20 cellular contexts compared by ENCODE assay signal in genomic region chr7:64871761-64872160, GRCh38. TPM values are rescaled to one million over a fixed set of nuclear protein-coding genes. Genes with fewer than 3 reads are reported as not detected.
DNase-seq lines count a peak whose midpoint lies in the region; ATAC-seq and TF ChIP-seq lines count a peak whose summit lies in the region.
"Had no signal": no experiment of that assay in that cellular context is flagged by ENCODE, and none has a peak within 500 bp of the region (broad histone marks: within the 10 kb centered on the region; RNA-seq: fewer than 3 reads in every experiment).

No MANE protein-coding gene starts in this region.

- H3K27ac ChIP-seq in GM23338 (ENCODE audit: low read depth) = no peak overlapping the region

- no peak overlapping the region for H3K27ac Mint-ChIP-seq in type B pancreatic cell
- no peak overlapping the region for H3K27ac Mint-ChIP-seq in GM23338
- H3K27ac Mint-ChIP-seq: CD4-positive, CD25-positive, alpha-beta regulatory T cell had no signal

- H3K4me1 Mint-ChIP-seq in type B pancreatic cell (ENCODE audit: unreplicated experiment) (no peaks in the 10 kb centered on the region), GM23338 (no peaks in the 10 kb centered on the region)
- H3K4me1 Mint-ChIP-seq: CD4-positive, CD25-positive, alpha-beta regulatory T cell had no signal

- no peaks in the 10 kb centered on the region; the same call in 1 of the 2 replicates for H3K27me3 ChIP-seq in H7 (ENCODE audit: control insufficient read depth, insufficient read depth, low read length)
- H3K27me3 ChIP-seq in GM23338 (ENCODE audit: insufficient read depth) = peaks cover 8% of the 10 kb centered on the region

- no peak overlapping the region for H3K4me2 ChIP-seq in GM23338

- H3F3A ChIP-seq in GM23338 (replicated peaks; ENCODE audit: low read depth) = no peaks in the 10 kb centered on the region

- H3K79me2 ChIP-seq in GM23338 (replicated peaks; ENCODE audit: insufficient read depth) = no peaks in the 10 kb centered on the region

- H4K20me1 ChIP-seq in GM23338 (replicated peaks; ENCODE audit: insufficient read depth) = no peaks in the 10 kb centered on the region

- H3K9me3 Mint-ChIP-seq in type B pancreatic cell (no peaks in the 10 kb centered on the region), GM23338 (peaks cover 47% of the 10 kb centered on the region)

- peak; percentile 43 for DNase-seq in activated effector memory CD4-positive, alpha-beta T cell treated with anti-CD3 and anti-CD28 coated beads, Interleukin-2, amount 50 U/mL, for 16 hours
- no peak for DNase-seq in activated effector memory CD4-positive, alpha-beta T cell treated with Interleukin-2 at 50 U/mL for 16 hours
- DNase-seq in H7 = peak; percentile 13
- DNase-seq in islet precursor cell = peak; percentile 23
- peak; percentile 47 for DNase-seq in type B pancreatic cell (ENCODE audit: extremely low spot score, unreplicated experiment)
- no peak for DNase-seq in NCI-H2107 (lab: John Stamatoyannopoulos, UW)
- no peak for DNase-seq in medulla oblongata (ENCODE audit: extremely low spot score)
- no peak for DNase-seq in GM23338 (ENCODE audit: low spot score)
- DNase-seq: CD4-positive, CD25-positive, alpha-beta regulatory T cell; DMS 273 treated with DMSO at 0.1 percent for 48 hours; DMS79 treated with DMSO at 0.1 percent for 48 hours; IMR-90; MV-4-11; NCI-H1105 treated with DMSO at 0.1 percent for 48 hours; NCI-H2029 treated with DMSO at 0.1 percent for 48 hours; NCI-H2171; NCI-H345; NCI-H524; NCI-H774 had no signal

- H3K4me3 Mint-ChIP-seq in type B pancreatic cell = no peak overlapping the region
- no peak overlapping the region for H3K4me3 Mint-ChIP-seq in GM23338
- H3K4me3 Mint-ChIP-seq: CD4-positive, CD25-positive, alpha-beta regulatory T cell had no signal

- H3K27me3 Mint-ChIP-seq in type B pancreatic cell (no peaks in the 10 kb centered on the region), GM23338 (ENCODE audit: insufficient read depth, low read depth, poor library complexity) (peaks cover 18% of the 10 kb centered on the region)
- H3K27me3 Mint-ChIP-seq: CD4-positive, CD25-positive, alpha-beta regulatory T cell had no signal

- no peaks in the 10 kb centered on the region for H3K4me1 ChIP-seq in GM23338 (ENCODE audit: insufficient read depth)

- H3K36me3 Mint-ChIP-seq in type B pancreatic cell (no peaks in the 10 kb centered on the region), GM23338 (ENCODE audit: low read depth) (0 out of 3 replicates have a peak, but pooled peaks cover 6% of the 10 kb centered on the region)
- H3K36me3 Mint-ChIP-seq: CD4-positive, CD25-positive, alpha-beta regulatory T cell had no signal

- H3K4me3 ChIP-seq in H7 (ENCODE audit: insufficient read depth, low read depth, low read length) (no peak overlapping the region), GM23338 (no peak overlapping the region)

- no peak for ATAC-seq in GM23338
- ATAC-seq: Panc1 had no signal

- TF ChIP-seq CTCF in type B pancreatic cell (conservative IDR thresholded peaks at IDR 0.05) (no peak), GM23338 (conservative IDR thresholded peaks at IDR 0.05; ENCODE audit: low read depth in 2 of 2) (no peak)

- H3K9me2 ChIP-seq in GM23338 (ENCODE audit: insufficient read depth) = no peaks in the 10 kb centered on the region

- H2AFZ ChIP-seq in GM23338 = no peak overlapping the region

- H3K36me3 ChIP-seq in H7 (replicated peaks; ENCODE audit: control insufficient read depth, insufficient read depth, low read length) (no peaks in the 10 kb centered on the region), GM23338 (ENCODE audit: insufficient read depth) (no peaks in the 10 kb centered on the region)

TF ChIP-seq in GM23338, 12 proteins besides CTCF, POLR2A, EP300 and RAD21:
- no peak for TF ChIP-seq ETS1 (IDR thresholded peaks at IDR 0.05)
- TF ChIP-seq EZH2phosphoT487 (IDR thresholded peaks at IDR 0.05; ENCODE audit: unreplicated experiment) = no peak
- no peak for TF ChIP-seq ZNF114 (CRISPR knock-in tag; IDR thresholded peaks at IDR 0.05)
- TF ChIP-seq POLR2AphosphoS5 (IDR thresholded peaks at IDR 0.05; ENCODE audit: low read depth) = no peak
- TF ChIP-seq NANOG (IDR thresholded peaks at IDR 0.05; ENCODE audit: borderline replicate concordance) = no peak

RNA-seq across cellular contexts. Expression of gene ZNF273, which starts 31.3 kb away (rescaled TPM):
- total RNA-seq in H7 (2014; rRNA removed; shearing (Covaris generic)) = 0.97 and 3.9 TPM in 2 replicates
- total RNA-seq in type B pancreatic cell (ENCODE audit: low replicate concordance) = 6.2 and 9.3 TPM in 2 replicates
- 33.4 and 34.3 TPM in 2 replicates for total RNA-seq in GM23338 (2014; rRNA removed; shearing (Covaris generic))
- 14.6 and 16.4 TPM in 2 replicates for polyA plus RNA-seq in GM23338 (2016; fragmentation: Nextera tagmentation; extraction: Ambion mirVana)

Comparison
In these comparisons a context has a peak if more than half of its experiments do, and no peak if none do; other contexts are left out.
1. DNase-seq: peak in activated effector memory CD4-positive, alpha-beta T cell treated with anti-CD3 and anti-CD28 coated beads, Interleukin-2, amount 50 U/mL, for 16 hours (single experiment), H7 (single experiment), islet precursor cell (single experiment) and type B pancreatic cell (single experiment); none in activated effector memory CD4-positive, alpha-beta T cell treated with Interleukin-2 at 50 U/mL for 16 hours (single experiment), NCI-H2107 (single experiment), medulla oblongata (single experiment) and GM23338 (single experiment).